8 cellular contexts compared by ENCODE assay signal in the genomic region with DNA sequence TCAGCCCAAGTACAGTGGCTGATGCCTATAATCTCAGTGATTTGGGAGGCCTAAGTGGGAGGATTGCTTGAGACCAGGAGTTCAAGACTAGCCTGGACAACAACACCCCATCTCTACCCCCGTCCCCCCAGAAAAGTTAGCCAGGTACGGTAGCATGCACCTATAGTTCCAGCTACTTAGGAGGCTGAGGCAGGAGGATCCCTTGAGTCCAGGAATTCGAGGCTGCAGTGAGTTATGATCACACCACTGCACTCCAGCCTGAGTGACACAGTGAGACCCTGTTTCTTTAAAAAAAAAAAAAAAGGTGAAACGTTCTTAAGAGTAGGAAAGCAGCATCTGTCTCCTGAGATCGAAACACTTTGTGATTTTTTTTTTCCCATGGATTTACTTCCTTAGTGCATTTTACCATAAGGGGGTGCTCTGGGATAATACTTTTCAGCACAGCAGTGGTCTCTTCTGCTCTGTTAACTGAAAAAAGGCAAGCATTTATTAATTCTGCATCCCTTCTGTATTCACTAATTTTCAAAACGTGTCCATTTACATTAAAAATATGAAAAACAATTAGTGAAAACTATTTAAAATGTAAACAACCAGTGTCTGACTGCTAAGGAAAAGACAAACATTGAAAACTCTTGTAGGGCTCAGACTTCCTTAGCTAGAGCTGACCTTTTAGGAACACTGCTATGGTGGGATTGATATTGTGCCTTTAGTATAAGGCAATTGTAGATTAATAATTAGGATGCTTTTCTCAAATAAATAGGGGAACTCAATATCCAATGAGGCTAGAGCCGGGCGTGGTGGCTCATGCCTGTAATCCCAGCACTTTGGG. TPM values are rescaled to one million over a fixed set of nuclear protein-coding genes. Genes with fewer than 3 reads are reported as not detected.
DNase-seq lines count a peak whose midpoint lies in the region; ATAC-seq, FAIRE-seq and TF ChIP-seq lines count a peak whose summit lies in the region.

No MANE protein-coding gene starts in this region.

- H2AFZ ChIP-seq in keratinocyte (ENCODE audit: control insufficient read depth, low read length): no peak overlapping the region

- H3K9me3 ChIP-seq in adipocyte (ENCODE audit: control insufficient read depth, low read length) (no peaks in the 10 kb centered on the region), keratinocyte (ENCODE audit: control insufficient read depth, low read depth, low read length) (no peaks in the 10 kb centered on the region)

- no peaks in the 10 kb centered on the region for H3K9me1 ChIP-seq in keratinocyte (ENCODE audit: control insufficient read depth, extremely low read depth, insufficient read depth, low read length)

- FAIRE-seq in keratinocyte (lab: Jason Lieb, UNC): no peak

- H3K4me2 ChIP-seq in keratinocyte (ENCODE audit: control insufficient read depth, extremely low read depth, insufficient read depth, low read depth, low read length): peak overlapping the region; percentile 2

- DNase-seq in AG09319 (ENCODE audit: extremely low read depth, low read depth) (no peak), NB4 (ENCODE audit: low read depth) (peak; percentile 27), adipocyte (ENCODE audit: low read depth) (peak; percentile 81), keratinocyte (ENCODE audit: low read depth, low spot score) (no peak), C1 segment of cervical spinal cord (lab: John Stamatoyannopoulos, UW) (no peak)
- DNase-seq in stimulated activated naive CD8-positive, alpha-beta T cell treated with anti-CD3 and anti-CD28 coated beads, Interleukin-15, Interleukin-2, amounts not matched to agents 100 U/mL and 50 U/mL, for 24 hours: no peak

- H4K20me1 ChIP-seq in keratinocyte (ENCODE audit: control insufficient read depth, extremely low read depth, insufficient read depth, low read length): no peaks in the 10 kb centered on the region

- no peak for TF ChIP-seq POLR2A in NB4 (IDR thresholded peaks at IDR 0.05; ENCODE audit: extremely low read depth, insufficient read length)

- no peaks in the 10 kb centered on the region for H3K36me3 ChIP-seq in adipocyte (ENCODE audit: control insufficient read depth, insufficient read depth, low read length, severe bottlenecking)
- H3K36me3 ChIP-seq in keratinocyte (ENCODE audit: control insufficient read depth in 2 of 2, extremely low read depth in 1 of 2, insufficient read depth in 2 of 2, low read length in 2 of 2): no peaks in the 10 kb centered on the region

- dilution Hi-C loops in keratinocyte (cut with MboI; ENCODE audit: extremely low pct_ligation_motif_present, low sequenced_read_pairs): no loop called here

- H3K27ac ChIP-seq in keratinocyte (ENCODE audit: control insufficient read depth, insufficient read depth, low read length): no peak overlapping the region

- no peak overlapping the region for H3K9ac ChIP-seq in adipocyte (ENCODE audit: low read length)
- no peak overlapping the region for H3K9ac ChIP-seq in keratinocyte (ENCODE audit: control insufficient read depth, extremely low read depth, insufficient read depth, low read length)

- no peak for ATAC-seq in GM18520 (IDR thresholded peaks at IDR 0.05; ENCODE audit: unreplicated experiment)
- no peak for ATAC-seq in GM19324 (IDR thresholded peaks at IDR 0.05; ENCODE audit: low FRiP score, unreplicated experiment)
- ATAC-seq in stimulated activated naive CD8-positive, alpha-beta T cell treated with anti-CD3 and anti-CD28 coated beads, Interleukin-15, Interleukin-2, amounts not matched to agents 100 U/mL and 50 U/mL, for 24 hours: no peak

- H3K4me3 ChIP-seq in NB4 (ENCODE audit: low read depth, low read length) (no peak overlapping the region), adipocyte (ENCODE audit: low read length) (no peak overlapping the region), keratinocyte (ENCODE audit: control insufficient read depth in 2 of 3, extremely low read depth in 1 of 3, insufficient read depth in 2 of 3, low read depth in 1 of 3, low read length in 3 of 3) (no peak overlapping the region)

- TF ChIP-seq CTCF in AG09319 (IDR thresholded peaks at IDR 0.05; ENCODE audit: low read depth, low read length) (peak; percentile 61), NB4 (IDR thresholded peaks at IDR 0.05; ENCODE audit: low read depth, low read length) (peak; percentile 17), keratinocyte (optimal IDR thresholded peaks at IDR 0.05 in 1 of 3, IDR thresholded peaks at IDR 0.05 in 1 of 3, conservative IDR thresholded peaks at IDR 0.05 in 1 of 3; ENCODE audit: extremely low read depth in 1 of 3, insufficient read depth in 2 of 3, low read length in 3 of 3) (peak in 2 of 3 experiments; percentile 10 to 29)

- no peaks in the 10 kb centered on the region for H3K79me2 ChIP-seq in keratinocyte (ENCODE audit: control insufficient read depth, insufficient read depth, low read length)

- H3K27me3 ChIP-seq in adipocyte (replicated peaks; ENCODE audit: control insufficient read depth, insufficient read depth, low read length) (no peaks in the 10 kb centered on the region), keratinocyte (ENCODE audit: control insufficient read depth, extremely low read depth, insufficient read depth, low read length) (no peaks in the 10 kb centered on the region)

- no peaks in the 10 kb centered on the region for H3K4me1 ChIP-seq in adipocyte (ENCODE audit: control insufficient read depth, insufficient read depth, low read length)
- H3K4me1 ChIP-seq in keratinocyte (ENCODE audit: control insufficient read depth, extremely low read depth, insufficient read depth, low read length): no peaks in the 10 kb centered on the region

RNA-seq across cellular contexts. Expression of a gene that starts 31.2 kb away (rescaled TPM):
- polyA plus RNA-seq in keratinocyte: 0.12 to 0.18 TPM (median 0.13 TPM) in 3 replicates
- not detected for polyA plus RNA-seq in keratinocyte (2011; ENCODE audit: low read depth)
- 0.05 and 0.22 TPM in 2 replicates for polyA plus RNA-seq in keratinocyte (2011; cell fraction: cytosol; rRNA removed)
- 0.07 and 0.10 TPM in 2 replicates for polyA plus RNA-seq in keratinocyte (2011; cell fraction: nucleus; rRNA removed)
- polyA plus RNA-seq in keratinocyte (2012; ENCODE audit: low replicate concordance): 0.06 and 0.31 TPM in 2 replicates
- 0.13 to 0.93 TPM in 2 of 3 replicates, not detected in the other for polyA minus RNA-seq in keratinocyte
- not detected for polyA minus RNA-seq in keratinocyte (2011; cell fraction: cytosol; rRNA and poly(A)+ RNA removed)
- 0.11 and 1.2 TPM in 2 replicates for polyA minus RNA-seq in keratinocyte (2011; cell fraction: nucleus; rRNA and poly(A)+ RNA removed)

Comparison
In these comparisons a context has a peak if more than half of its experiments do, and no peak if none do; other contexts are left out.
1. DNase-seq: peak in NB4 (single experiment) and adipocyte (single experiment); none in AG09319 (single experiment), keratinocyte (single experiment), stimulated activated naive CD8-positive, alpha-beta T cell treated with anti-CD3 and anti-CD28 coated beads, Interleukin-15, Interleukin-2, amounts not matched to agents 100 U/mL and 50 U/mL, for 24 hours (single experiment) and C1 segment of cervical spinal cord (0 of 14).
2. Peak in every context shown above with its lines, with median percentiles within 50 percentile points of each other: CTCF ChIP-seq.